In genomic region chr15:80550219-80550909, GRCh38 we compare ENCODE assay signal across 11 cellular contexts.
DNase-seq lines count a peak whose midpoint lies in the region; ATAC-seq lines count a peak whose summit lies in the region.
"Had no signal": no experiment of that assay in that cellular context is flagged by ENCODE, and none has a peak within 500 bp of the region (broad histone marks: within the 10 kb centered on the region; RNA-seq: fewer than 3 reads in every experiment).

No MANE protein-coding gene starts in this region.

- no peak for ATAC-seq in HG02981 (IDR thresholded peaks at IDR 0.05; ENCODE audit: unreplicated experiment)
- ATAC-seq in GM19328 (IDR thresholded peaks at IDR 0.05; ENCODE audit: unreplicated experiment) = no peak

- DNase-seq in ACHN = peak; percentile 88
- DNase-seq in HCEC 1CT = peak; percentile 93
- DNase-seq in SW 1271 (lab: John Stamatoyannopoulos, UW) = peak; percentile 38 to 83
- peak; percentile 99 for DNase-seq in iris pigment epithelial cell (ENCODE audit: low read depth)
- DNase-seq in NCI-H446 (lab: John Stamatoyannopoulos, UW) = no peak
- DNase-seq in C1 segment of cervical spinal cord (lab: John Stamatoyannopoulos, UW) = no peak
- DNase-seq: activated CD4-positive, CD25-positive, alpha-beta regulatory T cell treated with anti-CD3 and anti-CD28 coated beads, Interleukin-2, amount 50 U/mL, for 72 hours; amygdala; H7 had no signal

- in situ Hi-C loops in ACHN (cut with HindIII; ENCODE audit: low pct_ligation_motif_present, low pct_unique_long_range_greater_than_20kb, low sequenced_read_pairs) = no loop called here

Comparison
In these comparisons a context has a peak if more than half of its experiments do, and no peak if none do; other contexts are left out.
1. DNase-seq: peak in ACHN (single experiment), HCEC 1CT (single experiment), SW 1271 (2 of 2) and iris pigment epithelial cell (single experiment); none in NCI-H446 (0 of 2) and C1 segment of cervical spinal cord (0 of 14).